In genomic region chr2:222360997-222361396, GRCh38 we compare ENCODE assay signal across 30 cellular contexts.
"Had no signal": no experiment of that assay in that cellular context is flagged by ENCODE, and none has a peak within 500 bp of the region (broad histone marks: within the 10 kb centered on the region; RNA-seq: fewer than 3 reads in every experiment).

No MANE protein-coding gene starts in this region.

- ATAC-seq: activated CD8-positive, alpha-beta T cell treated with anti-CD3 and anti-CD28 coated beads for 36 hours; activated naive CD4-positive, alpha-beta T cell treated with anti-CD3 and anti-CD28 coated beads, Interleukin-2, amount 50 U/mL, for 72 hours; activated T-cell treated with anti-CD3 and anti-CD28 coated beads, Interleukin-2, amount 50 U/mL, for 4 hours; activated T-cell treated with anti-CD3 and anti-CD28 coated beads, Interleukin-2, amount 50 U/mL, for 72 hours; activated T-helper 17 cell treated with anti-CD3 and anti-CD28 coated beads, Interleukin-2, amount 50 U/mL, for 72 hours; body of pancreas had no signal

- H3K36me3 ChIP-seq: adrenal gland, brain microvascular endothelial cell, breast epithelium had no signal

- H3K4me1 ChIP-seq: body of pancreas, breast epithelium had no signal

- DNase-seq: activated B cell treated with CpG ODN at 0.5 μM for 24 hours; activated CD4-positive, alpha-beta memory T cell treated with anti-CD3 and anti-CD28 coated beads for 36 hours; activated CD4-positive, alpha-beta T cell treated with anti-CD3 and anti-CD28 coated beads for 4 hours; activated CD4-positive, alpha-beta T cell treated with anti-CD3 and anti-CD28 coated beads, Interleukin-2, amount 10 ng/mL, durations not matched to agents 24 days and 14 days; activated CD4-positive, alpha-beta T cell treated with anti-CD3 and anti-CD28 coated beads, Interleukin-2, amount 50 U/mL, for 1 hour; activated CD4-positive, alpha-beta T cell treated with anti-CD3 and anti-CD28 coated beads, Interleukin-2, amount 50 U/mL, for 4 hours; activated CD4-positive, CD25-positive, alpha-beta regulatory T cell treated with anti-CD3 and anti-CD28 coated beads, Interleukin-2, amount 50 U/mL, for 72 hours; activated CD8-positive, alpha-beta memory T cell treated with anti-CD3 and anti-CD28 coated beads, Interleukin-2, amount 50 U/mL, for 4 hours; activated CD8-positive, alpha-beta T cell treated with anti-CD3 and anti-CD28 coated beads for 36 hours; activated effector memory CD4-positive, alpha-beta T cell treated with anti-CD3 and anti-CD28 coated beads, Interleukin-2, amount 50 U/mL, for 16 hours; activated gamma-delta T cell treated with Interleukin-2 at 50 U/mL for 16 hours; activated naive CD4-positive, alpha-beta T cell; activated naive CD4-positive, alpha-beta T cell treated with anti-CD3 and anti-CD28 coated beads for 36 hours; activated naive CD4-positive, alpha-beta T cell treated with anti-CD3 and anti-CD28 coated beads, Interleukin-2, amount 50 U/mL, for 16 hours; activated naive CD8-positive, alpha-beta T cell treated with anti-CD3 and anti-CD28 coated beads for 36 hours; activated T-cell treated with anti-CD3 and anti-CD28 coated beads for 4 hours; activated T-cell treated with anti-CD3 and anti-CD28 coated beads, Interleukin-2, amount 50 U/mL, for 1 hour; activated T-cell treated with anti-CD3 and anti-CD28 coated beads, Interleukin-2, amount 50 U/mL, for 4 hours; activated T-cell treated with anti-CD3 and anti-CD28 coated beads, Interleukin-2, amount 50 U/mL, for 72 hours; adrenal gland; amniotic stem cell; aorta; body of pancreas; brain microvascular endothelial cell; central memory CD4-positive, alpha-beta T cell; T-helper 2 cell; T-helper 9 cell had no signal

- H3K27me3 ChIP-seq: adrenal gland, body of pancreas, brain microvascular endothelial cell, breast epithelium had no signal

- H3K9me3 ChIP-seq: adrenal gland, body of pancreas, breast epithelium had no signal

- H3K4me3 ChIP-seq: adrenal gland, body of pancreas, breast epithelium had no signal
